ENCODE assay signal across 19 cellular contexts in the genomic region with DNA sequence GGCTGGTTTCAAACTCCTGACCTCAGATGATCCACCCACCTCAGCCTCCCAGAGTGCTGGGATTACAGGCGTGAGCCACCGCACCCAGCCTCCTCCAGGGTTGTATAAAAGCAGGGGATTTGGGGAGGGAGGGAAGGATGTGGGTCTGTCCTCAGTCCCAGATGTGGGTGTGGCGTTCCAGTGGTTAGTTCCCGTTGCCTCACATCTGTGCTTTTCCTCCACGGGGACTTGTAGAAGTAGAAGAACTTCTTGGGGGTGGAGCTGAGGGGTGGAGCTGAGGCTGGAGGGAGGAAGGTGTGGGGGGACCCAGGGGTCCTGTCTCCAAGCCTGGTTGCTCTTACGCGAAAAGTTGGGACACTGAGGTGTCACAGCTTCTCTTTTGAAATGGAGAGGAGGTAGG. TPM values are rescaled to one million over a fixed set of nuclear protein-coding genes. Genes with fewer than 3 reads are reported as not detected.
DNase-seq lines count a peak whose midpoint lies in the region; ATAC-seq, FAIRE-seq and TF ChIP-seq lines count a peak whose summit lies in the region.
"Had no signal": no experiment of that assay in that cellular context is flagged by ENCODE, and none has a peak within 500 bp of the region (broad histone marks: within the 10 kb centered on the region; RNA-seq: fewer than 3 reads in every experiment).

No MANE protein-coding gene starts in this region.

- H3K36me3 Mint-ChIP-seq in activated naive CD4-positive, alpha-beta T cell treated with anti-CD3 and anti-CD28 coated beads, Interleukin-2, amount 50 U/mL, for 72 hours: peaks cover 2 to 5% of the 10 kb centered on the region in 2 donors
- H3K36me3 Mint-ChIP-seq: natural killer cell treated with Interleukin-12 subunit alpha and Interleukin-12 subunit beta and Interleukin-15 and Interleukin-18, amount 100 ng/mL, for 72 hours had no signal

- intact Hi-C loops in A673 (cut with micrococcal nuclease; ENCODE audit: unreplicated experiment) (no loop called here), OCI-LY7 (cut with micrococcal nuclease; ENCODE audit: unreplicated experiment) (no loop called here), GM12878 (cut with micrococcal nuclease; ENCODE audit: unreplicated experiment) (loop anchor here (10.0 kb wide), 1 partner anchor 292 kb away; no protein-coding TSS in a partner anchor)

- FAIRE-seq in GM12892 (lab: Jason Lieb, UNC) (peak; percentile 17), GM12878 (lab: Jason Lieb, UNC) (no peak)

- H3K79me2 ChIP-seq in OCI-LY7 (ENCODE audit: insufficient read depth, low read depth, low read length) (peaks cover 7% of the 10 kb centered on the region; the same call in 1 of the 2 replicates), GM12878 (ENCODE audit: control insufficient read depth, insufficient read depth, low read length) (peaks cover 8% of the 10 kb centered on the region)

- H2AFZ ChIP-seq in OCI-LY7 (ENCODE audit: low read length) (peak overlapping the region; percentile 77), GM12878 (ENCODE audit: control insufficient read depth, low read depth, low read length) (peak overlapping the region; percentile 33)

- DNase-seq in A673 (ENCODE audit: low spot score) (peak; percentile 58), GM12892 (ENCODE audit: insufficient read length) (no peak), OCI-LY7 (ENCODE audit: low spot score) (peak; percentile 53), GM12878 (ENCODE audit: low read depth, low spot score) (no peak), AG08395 (ENCODE audit: low spot score) (no peak), HT-29 (ENCODE audit: low spot score) (no peak)
- DNase-seq in stimulated activated naive CD8-positive, alpha-beta T cell treated with anti-CD3 and anti-CD28 coated beads, Interleukin-15, Interleukin-2, amounts not matched to agents 100 U/mL and 50 U/mL, for 24 hours: no peak
- no peak for DNase-seq in activated naive CD4-positive, alpha-beta T cell treated with anti-CD3 and anti-CD28 coated beads, Interleukin-2, amount 50 U/mL, for 72 hours (ENCODE audit: low spot score in 2 of 2)
- DNase-seq: activated CD4-positive, alpha-beta T cell treated with anti-CD3 and anti-CD28 coated beads, Interleukin-2, amount 50 U/mL, for 1 hour; foreskin fibroblast; NCI-H1417; NCI-H2227 treated with DMSO at 0.1 percent for 48 hours; stimulated activated CD4-positive, alpha-beta T cell treated with anti-CD3 and anti-CD28 coated beads, Interleukin-1b, Interleukin-23, amount 100 ng/mL, for 48 hours had no signal

- H3K9ac ChIP-seq in GM12878 (ENCODE audit: control insufficient read depth, insufficient read depth, low read length): no peak overlapping the region

- no peak overlapping the region for H3K27ac Mint-ChIP-seq in activated naive CD4-positive, alpha-beta T cell treated with anti-CD3 and anti-CD28 coated beads, Interleukin-2, amount 50 U/mL, for 72 hours

- ATAC-seq in GM12878: no peak
- no peak for ATAC-seq in stimulated activated naive CD8-positive, alpha-beta T cell treated with anti-CD3 and anti-CD28 coated beads, Interleukin-15, Interleukin-2, amounts not matched to agents 100 U/mL and 50 U/mL, for 24 hours
- no peak for ATAC-seq in activated naive CD4-positive, alpha-beta T cell treated with anti-CD3 and anti-CD28 coated beads, Interleukin-2, amount 50 U/mL, for 72 hours
- ATAC-seq: left lung; natural killer cell treated with Interleukin-12 subunit alpha and Interleukin-12 subunit beta and Interleukin-15 and Interleukin-18, amount 100 ng/mL, for 72 hours had no signal

- POLR2A ChIA-PET in A673 (lab: Charles Lee; ENCODE audit: low non-redundant PET): no interaction called here
- POLR2A ChIA-PET in OCI-LY7 (lab: Charles Lee): no interaction called here
- POLR2A ChIA-PET in GM12878 (lab: Charles Lee): no interaction called here

- RAD21 ChIA-PET in GM12878 (lab: Charles Lee; ENCODE audit: unreplicated experiment): interaction anchor here (0.7 to 1.1 kb wide), 2 partner anchors 123 to 124 kb away, joined by 3 to 6 read pairs; no protein-coding TSS in a partner anchor

- H3K27me3 ChIP-seq in A673 (replicated peaks; ENCODE audit: insufficient read depth, low read depth, low read length, poor library complexity): no peaks in the 10 kb centered on the region
- H3K27me3 ChIP-seq in GM12878 (replicated peaks in 1 of 2; ENCODE audit: control insufficient read depth in 2 of 2, insufficient read depth in 2 of 2, low read length in 1 of 2): peaks cover 0 to 2% of the 10 kb centered on the region in 2 experiments; a peak in 3 of 4 replicates

- no peaks in the 10 kb centered on the region for H3K36me3 ChIP-seq in A673 (ENCODE audit: insufficient read depth, low read length, poor library complexity, severe bottlenecking)
- H3K36me3 ChIP-seq in OCI-LY7 (ENCODE audit: insufficient read depth, low read length): no peaks in the 10 kb centered on the region
- H3K36me3 ChIP-seq in GM12878 (ENCODE audit: control insufficient read depth in 2 of 2, insufficient read depth in 2 of 2, low read length in 1 of 2): no peaks in the 10 kb centered on the region
- H3K36me3 ChIP-seq: tibial artery had no signal

- H3K27ac ChIP-seq in A673 (ENCODE audit: low read depth, low read length, poor library complexity, severe bottlenecking) (peak overlapping the region; percentile 7), OCI-LY7 (ENCODE audit: low read depth, low read length, poor library complexity, severe bottlenecking) (no peak overlapping the region), GM12878 (ENCODE audit: control insufficient read depth, insufficient read depth) (no peak overlapping the region)
- H3K27ac ChIP-seq: tibial artery had no signal

- CTCF ChIA-PET in A673 (lab: Charles Lee) (interaction anchor here (0.5 to 1.2 kb wide), 2 partner anchors 24 to 322 kb away, joined by 3 read pairs; no protein-coding TSS in a partner anchor), OCI-LY7 (lab: Charles Lee; ENCODE audit: unreplicated experiment) (no interaction called here), GM12878 (lab: Yijun Ruan, JAX) (interaction anchor here (1.5 to 3.6 kb wide), 5 partner anchors 24 to 125 kb away, joined by 5 to 20 read pairs (median 5); no protein-coding TSS in a partner anchor)

- TF ChIP-seq CTCF in A673 (conservative IDR thresholded peaks at IDR 0.05; ENCODE audit: low read depth, low read length) (no peak), OCI-LY7 (conservative IDR thresholded peaks at IDR 0.05; ENCODE audit: low read length) (no peak), GM12878 (IDR thresholded peaks at IDR 0.05 in 2 of 3, conservative IDR thresholded peaks at IDR 0.05 in 1 of 3; ENCODE audit: control insufficient read depth in 2 of 3, extremely low read depth in 1 of 3, insufficient read depth in 1 of 3, low read depth in 3 of 3, low read length in 3 of 3) (no peak)

- H3K9me3 ChIP-seq in A673 (ENCODE audit: low read depth, low read length, poor library complexity, severe bottlenecking) (no peaks in the 10 kb centered on the region), OCI-LY7 (ENCODE audit: low read length) (no peaks in the 10 kb centered on the region), GM12878 (replicated peaks; ENCODE audit: control insufficient read depth, insufficient read depth, low read length) (no peaks in the 10 kb centered on the region; the same call in 2 of the 3 replicates)
- H3K9me3 ChIP-seq: tibial artery had no signal

- SMC1A ChIA-PET in GM12878 (lab: Charles Lee; ENCODE audit: uncharacterized antibody, unreplicated experiment): interaction anchor here (2.7 to 2.9 kb wide), 2 partner anchors 108 to 124 kb away, joined by 11 to 12 read pairs; no protein-coding TSS in a partner anchor

- TF ChIP-seq EP300 in GM12878 (IDR thresholded peaks at IDR 0.05; ENCODE audit: borderline replicate concordance in 1 of 2, control insufficient read depth in 1 of 2, low read depth in 2 of 2, low read length in 2 of 2): no peak

- H3K4me1 ChIP-seq in A673 (ENCODE audit: insufficient read depth, low read length, poor library complexity, severe bottlenecking) (peaks cover 18% of the 10 kb centered on the region), OCI-LY7 (ENCODE audit: insufficient read depth, low read length, poor library complexity, severe bottlenecking) (peaks cover 41% of the 10 kb centered on the region), GM12878 (ENCODE audit: control insufficient read depth, insufficient read depth, low read length) (peaks cover 35% of the 10 kb centered on the region)

- in situ Hi-C loops in GM12878 (cut with MboI): no loop called here

- BruUV-seq in A673 (replicated peaks; lab: Mats Ljungman, UMichigan) (no TSS peak), OCI-LY7 (replicated peaks; lab: Mats Ljungman, UMichigan) (no TSS peak), GM12878 (replicated peaks; lab: Mats Ljungman, UMichigan) (no TSS peak)

- H3K4me3 ChIP-seq in A673 (ENCODE audit: low read depth, low read length, poor library complexity, severe bottlenecking) (peak overlapping the region; percentile 33), OCI-LY7 (ENCODE audit: low read depth, low read length, poor library complexity, severe bottlenecking) (peak overlapping the region; percentile 52), GM12878 (peak overlapping the region; percentile 24; the same call in 1 of the 2 replicates)
- H3K4me3 ChIP-seq: tibial artery had no signal

- no peaks in the 10 kb centered on the region for H4K20me1 ChIP-seq in OCI-LY7 (ENCODE audit: insufficient read depth, low read length)
- no peaks in the 10 kb centered on the region for H4K20me1 ChIP-seq in GM12878 (ENCODE audit: control insufficient read depth, insufficient read depth)

- TF ChIP-seq POLR2A in GM12892 (IDR thresholded peaks at IDR 0.05; ENCODE audit: low read depth, low read length) (no peak), GM12878 (IDR thresholded peaks at IDR 0.05; ENCODE audit: low read depth, low read length) (no peak)

- no peaks in the 10 kb centered on the region for H3K9me3 Mint-ChIP-seq in activated naive CD4-positive, alpha-beta T cell treated with anti-CD3 and anti-CD28 coated beads, Interleukin-2, amount 50 U/mL, for 72 hours
- H3K9me3 Mint-ChIP-seq: natural killer cell treated with Interleukin-12 subunit alpha and Interleukin-12 subunit beta and Interleukin-15 and Interleukin-18, amount 100 ng/mL, for 72 hours had no signal

- 0% methylated on average over 7 of the region's 7 CpGs for WGBS in GM12878 (ENCODE audit: insufficient coverage, insufficient replicate concordance, low lambda C conversion rate, missing lambda C conversion rate)

- H3K9me2 ChIP-seq in OCI-LY7 (ENCODE audit: insufficient read depth, low read length): no peaks in the 10 kb centered on the region

- peak overlapping the region; percentile 77 for H3K4me2 ChIP-seq in OCI-LY7 (ENCODE audit: low read length)
- peak overlapping the region; percentile 76 for H3K4me2 ChIP-seq in GM12878 (ENCODE audit: control insufficient read depth, insufficient read depth)

- TF ChIP-seq RAD21 in GM12878 (IDR thresholded peaks at IDR 0.05; ENCODE audit: insufficient read depth, low read depth, low read length): no peak

RNA-seq across cellular contexts. Expression of gene MCEMP1, which starts 0.5 kb away (rescaled TPM):
- total RNA-seq in A673 (2021) (4.0 and 4.1 TPM in 2 replicates), OCI-LY7 (2022) (not detected in 2 replicates), GM12878 (2014; rRNA removed) (0.16 and 0.23 TPM in 2 replicates), GM12878 (2014; rRNA removed; fragmentation: Illumina TruSeq; extraction: Trizol) (0.13 TPM in 1 of 2 replicates, not detected in the other), GM12878 (2021) (0.26 and 0.48 TPM in 2 replicates)
- polyA plus RNA-seq in GM12892 (2012; ENCODE audit: missing spikeins): not detected
- total RNA-seq in OCI-LY7 (2014; rRNA removed; shearing (Covaris generic)): 0.22 and 0.28 TPM in 2 replicates
- not detected in 2 replicates for total RNA-seq in GM12878 (2013; cell fraction: nucleolus; rRNA removed)
- polyA plus RNA-seq in GM12878 (2011; ENCODE audit: low read depth): not detected
- polyA plus RNA-seq in GM12878 (2011; rRNA removed) (0.08 TPM in 1 of 2 replicates, not detected in the other), GM12878 (2014; fragmentation: Illumina TruSeq; extraction: Trizol) (0.37 TPM in 1 of 2 replicates, not detected in the other), GM12878 (2014; fragmentation: Nextera tagmentation; extraction: Ambion mirVana) (under 1 TPM; 0.26 to 0.55 TPM), GM12878 (2014; rRNA removed) (0.26 and 0.33 TPM in 2 replicates), GM12878 (2016; fragmentation: Nextera tagmentation; extraction: Ambion mirVana) (under 1 TPM in 1 of 2 experiments, not detected in 1; 0.09 TPM)
- polyA plus RNA-seq in GM12878 (2011; cell fraction: cytosol; rRNA removed): 0.08 and 0.25 TPM in 2 replicates
- polyA plus RNA-seq in GM12878 (2011; cell fraction: nucleus; rRNA removed): 0.10 and 0.23 TPM in 2 replicates
- not detected in 2 replicates for polyA plus RNA-seq in GM12878 (2012)
- polyA minus RNA-seq in GM12878 (2011; rRNA and poly(A)+ RNA removed): 0.72 TPM in 1 of 2 replicates, not detected in the other
- not detected in 2 replicates for polyA minus RNA-seq in GM12878 (2011; cell fraction: cytosol; rRNA and poly(A)+ RNA removed)
- polyA minus RNA-seq in GM12878 (2011; cell fraction: nucleus; rRNA and poly(A)+ RNA removed): not detected in 2 replicates
- total RNA-seq in HT-29 (2014; rRNA removed; shearing (Covaris generic)): not detected in 2 replicates
- not detected for total RNA-seq in activated naive CD4-positive, alpha-beta T cell treated with anti-CD3 and anti-CD28 coated beads, Interleukin-2, amount 50 U/mL, for 72 hours
- total RNA-seq: cerebellum; natural killer cell treated with Interleukin-12 subunit alpha and Interleukin-12 subunit beta and Interleukin-15 and Interleukin-18, amount 100 ng/mL, for 72 hours; T-helper 1 cell treated with Interleukin-12 subunit alpha and Interleukin-12 subunit beta and Interleukin-4 antibody, amounts not matched to agents 30 ng/mL and 1 ng/mL, for 36 hours had no signal
- polyA plus RNA-seq: AG04450 had no signal

RNA-seq across cellular contexts. Expression of gene TRAPPC5, which starts 4.3 kb away (rescaled TPM):
- total RNA-seq in A673 (2021) (105 and 107 TPM in 2 replicates), OCI-LY7 (2022) (115 and 150 TPM in 2 replicates), GM12878 (2014; rRNA removed) (139 and 157 TPM in 2 replicates), GM12878 (2014; rRNA removed; fragmentation: Illumina TruSeq; extraction: Trizol) (35.6 and 49.6 TPM in 2 replicates), GM12878 (2021) (168 and 181 TPM in 2 replicates)
- 46.2 TPM for polyA plus RNA-seq in GM12892 (2012; ENCODE audit: missing spikeins)
- total RNA-seq in OCI-LY7 (2014; rRNA removed; shearing (Covaris generic)): 78.4 and 91.5 TPM in 2 replicates
- total RNA-seq in GM12878 (2013; cell fraction: nucleolus; rRNA removed): 23.6 and 30.6 TPM in 2 replicates
- 30.0 TPM for polyA plus RNA-seq in GM12878 (2011; ENCODE audit: low read depth)
- polyA plus RNA-seq in GM12878 (2011; rRNA removed) (20.7 and 58.1 TPM in 2 replicates), GM12878 (2014; fragmentation: Illumina TruSeq; extraction: Trizol) (0.78 and 7.1 TPM in 2 replicates), GM12878 (2014; fragmentation: Nextera tagmentation; extraction: Ambion mirVana) (10 to 100 TPM in 1 of 2 experiments, 1 to 10 TPM in 1; 4.2 to 22.5 TPM), GM12878 (2014; rRNA removed) (120 and 182 TPM in 2 replicates), GM12878 (2016; fragmentation: Nextera tagmentation; extraction: Ambion mirVana) (100 to 1,000 TPM; 197 to 210 TPM)
- 26.7 and 76.7 TPM in 2 replicates for polyA plus RNA-seq in GM12878 (2011; cell fraction: cytosol; rRNA removed)
- 40.0 and 59.6 TPM in 2 replicates for polyA plus RNA-seq in GM12878 (2011; cell fraction: nucleus; rRNA removed)
- 129 and 198 TPM in 2 replicates for polyA plus RNA-seq in GM12878 (2012)
- polyA minus RNA-seq in GM12878 (2011; rRNA and poly(A)+ RNA removed): 60.6 and 61.7 TPM in 2 replicates
- 34.7 and 43.8 TPM in 2 replicates for polyA minus RNA-seq in GM12878 (2011; cell fraction: cytosol; rRNA and poly(A)+ RNA removed)
- polyA minus RNA-seq in GM12878 (2011; cell fraction: nucleus; rRNA and poly(A)+ RNA removed): 5.2 and 20.9 TPM in 2 replicates
- 112 and 113 TPM in 2 replicates for total RNA-seq in HT-29 (2014; rRNA removed; shearing (Covaris generic))
- total RNA-seq in activated naive CD4-positive, alpha-beta T cell treated with anti-CD3 and anti-CD28 coated beads, Interleukin-2, amount 50 U/mL, for 72 hours: 10 to 100 TPM; 58.9 to 84.4 TPM

RNA-seq across cellular contexts. Expression of gene RETN, which starts 7.5 kb away (rescaled TPM):
- total RNA-seq in A673 (2021) (not detected in 2 replicates), OCI-LY7 (2022) (not detected in 2 replicates), GM12878 (2014; rRNA removed) (not detected in 2 replicates), GM12878 (2014; rRNA removed; fragmentation: Illumina TruSeq; extraction: Trizol) (not detected in 2 replicates), GM12878 (2021) (not detected in 2 replicates)
- polyA plus RNA-seq in GM12892 (2012; ENCODE audit: missing spikeins): not detected
- total RNA-seq in OCI-LY7 (2014; rRNA removed; shearing (Covaris generic)): not detected in 2 replicates
- not detected in 2 replicates for total RNA-seq in GM12878 (2013; cell fraction: nucleolus; rRNA removed)
- polyA plus RNA-seq in GM12878 (2011; ENCODE audit: low read depth): not detected
- polyA plus RNA-seq in GM12878 (2011; rRNA removed) (not detected in 2 replicates), GM12878 (2014; fragmentation: Illumina TruSeq; extraction: Trizol) (0.26 TPM in 1 of 2 replicates, not detected in the other), GM12878 (2014; fragmentation: Nextera tagmentation; extraction: Ambion mirVana) (not detected), GM12878 (2014; rRNA removed) (not detected in 2 replicates), GM12878 (2016; fragmentation: Nextera tagmentation; extraction: Ambion mirVana) (not detected)
- not detected in 2 replicates for polyA plus RNA-seq in GM12878 (2011; cell fraction: cytosol; rRNA removed)
- polyA plus RNA-seq in GM12878 (2011; cell fraction: nucleus; rRNA removed): not detected in 2 replicates
- not detected in 2 replicates for polyA plus RNA-seq in GM12878 (2012)
- not detected in 2 replicates for polyA minus RNA-seq in GM12878 (2011; rRNA and poly(A)+ RNA removed)
- not detected in 2 replicates for polyA minus RNA-seq in GM12878 (2011; cell fraction: cytosol; rRNA and poly(A)+ RNA removed)
- not detected in 2 replicates for polyA minus RNA-seq in GM12878 (2011; cell fraction: nucleus; rRNA and poly(A)+ RNA removed)
- not detected in 2 replicates for total RNA-seq in HT-29 (2014; rRNA removed; shearing (Covaris generic))
- not detected for total RNA-seq in activated naive CD4-positive, alpha-beta T cell treated with anti-CD3 and anti-CD28 coated beads, Interleukin-2, amount 50 U/mL, for 72 hours
- total RNA-seq: natural killer cell treated with Interleukin-12 subunit alpha and Interleukin-12 subunit beta and Interleukin-15 and Interleukin-18, amount 100 ng/mL, for 72 hours; T-helper 1 cell treated with Interleukin-12 subunit alpha and Interleukin-12 subunit beta and Interleukin-4 antibody, amounts not matched to agents 30 ng/mL and 1 ng/mL, for 36 hours had no signal
- polyA plus RNA-seq: AG04450 had no signal

RNA-seq across cellular contexts. Expression of gene FCER2, which starts 25.6 kb away (rescaled TPM):
- total RNA-seq in A673 (2021): not detected in 2 replicates
- polyA plus RNA-seq in GM12892 (2012; ENCODE audit: missing spikeins): 274 TPM
- total RNA-seq in OCI-LY7 (2014; rRNA removed; shearing (Covaris generic)): 3.3 and 3.7 TPM in 2 replicates
- total RNA-seq in OCI-LY7 (2022): 3.9 and 4.6 TPM in 2 replicates
- 564 and 607 TPM in 2 replicates for total RNA-seq in GM12878 (2013; cell fraction: nucleolus; rRNA removed)
- total RNA-seq in GM12878 (2014; rRNA removed): 351 and 365 TPM in 2 replicates
- total RNA-seq in GM12878 (2014; rRNA removed; fragmentation: Illumina TruSeq; extraction: Trizol): 218 and 223 TPM in 2 replicates
- 359 and 362 TPM in 2 replicates for total RNA-seq in GM12878 (2021)
- polyA plus RNA-seq in GM12878 (2011; ENCODE audit: low read depth): 318 TPM
- polyA plus RNA-seq in GM12878 (2011; rRNA removed): 170 and 363 TPM in 2 replicates
- polyA plus RNA-seq in GM12878 (2011; cell fraction: cytosol; rRNA removed): 431 and 568 TPM in 2 replicates
- 453 and 458 TPM in 2 replicates for polyA plus RNA-seq in GM12878 (2011; cell fraction: nucleus; rRNA removed)
- 547 and 639 TPM in 2 replicates for polyA plus RNA-seq in GM12878 (2012)
- polyA plus RNA-seq in GM12878 (2014; fragmentation: Illumina TruSeq; extraction: Trizol): 155 and 247 TPM in 2 replicates
- 10 to 100 TPM; 44.0 to 53.3 TPM for polyA plus RNA-seq in GM12878 (2014; fragmentation: Nextera tagmentation; extraction: Ambion mirVana)
- polyA plus RNA-seq in GM12878 (2014; rRNA removed): 424 and 451 TPM in 2 replicates
- 100 to 1,000 TPM; 214 to 235 TPM for polyA plus RNA-seq in GM12878 (2016; fragmentation: Nextera tagmentation; extraction: Ambion mirVana)
- polyA minus RNA-seq in GM12878 (2011; rRNA and poly(A)+ RNA removed): 176 and 326 TPM in 2 replicates
- polyA minus RNA-seq in GM12878 (2011; cell fraction: cytosol; rRNA and poly(A)+ RNA removed): 118 and 125 TPM in 2 replicates
- polyA minus RNA-seq in GM12878 (2011; cell fraction: nucleus; rRNA and poly(A)+ RNA removed): 98.0 and 111 TPM in 2 replicates
- not detected in 2 replicates for total RNA-seq in HT-29 (2014; rRNA removed; shearing (Covaris generic))
- total RNA-seq in activated naive CD4-positive, alpha-beta T cell treated with anti-CD3 and anti-CD28 coated beads, Interleukin-2, amount 50 U/mL, for 72 hours: under 1 TPM; 0.56 to 0.57 TPM
- total RNA-seq: T-helper 1 cell treated with Interleukin-12 subunit alpha and Interleukin-12 subunit beta and Interleukin-4 antibody, amounts not matched to agents 30 ng/mL and 1 ng/mL, for 36 hours had no signal
- polyA plus RNA-seq: AG04450 had no signal

RNA-seq across cellular contexts. Expression of gene STXBP2, which starts 39.5 kb away (rescaled TPM):
- total RNA-seq in A673 (2021) (49.8 and 60.0 TPM in 2 replicates), OCI-LY7 (2022) (121 and 138 TPM in 2 replicates), GM12878 (2014; rRNA removed) (38.9 and 48.5 TPM in 2 replicates), GM12878 (2014; rRNA removed; fragmentation: Illumina TruSeq; extraction: Trizol) (27.2 and 27.4 TPM in 2 replicates), GM12878 (2021) (106 and 111 TPM in 2 replicates)
- polyA plus RNA-seq in GM12892 (2012; ENCODE audit: missing spikeins): 60.6 TPM
- 27.7 and 43.0 TPM in 2 replicates for total RNA-seq in OCI-LY7 (2014; rRNA removed; shearing (Covaris generic))
- total RNA-seq in GM12878 (2013; cell fraction: nucleolus; rRNA removed): 72.6 and 93.2 TPM in 2 replicates
- 75.4 TPM for polyA plus RNA-seq in GM12878 (2011; ENCODE audit: low read depth)
- polyA plus RNA-seq in GM12878 (2011; rRNA removed) (52.5 and 74.3 TPM in 2 replicates), GM12878 (2014; fragmentation: Illumina TruSeq; extraction: Trizol) (23.3 and 43.9 TPM in 2 replicates), GM12878 (2014; fragmentation: Nextera tagmentation; extraction: Ambion mirVana) (10 to 100 TPM in 1 of 2 experiments, 1 to 10 TPM in 1; 2.6 to 11.9 TPM), GM12878 (2014; rRNA removed) (103 and 119 TPM in 2 replicates), GM12878 (2016; fragmentation: Nextera tagmentation; extraction: Ambion mirVana) (10 to 100 TPM; 95.3 to 96.5 TPM)
- polyA plus RNA-seq in GM12878 (2011; cell fraction: cytosol; rRNA removed): 67.0 and 97.4 TPM in 2 replicates
- 391 and 432 TPM in 2 replicates for polyA plus RNA-seq in GM12878 (2011; cell fraction: nucleus; rRNA removed)
- polyA plus RNA-seq in GM12878 (2012): 121 and 140 TPM in 2 replicates
- polyA minus RNA-seq in GM12878 (2011; rRNA and poly(A)+ RNA removed): 265 and 650 TPM in 2 replicates
- polyA minus RNA-seq in GM12878 (2011; cell fraction: cytosol; rRNA and poly(A)+ RNA removed): 52.2 and 53.7 TPM in 2 replicates
- 109 and 189 TPM in 2 replicates for polyA minus RNA-seq in GM12878 (2011; cell fraction: nucleus; rRNA and poly(A)+ RNA removed)
- total RNA-seq in HT-29 (2014; rRNA removed; shearing (Covaris generic)): 66.4 and 73.3 TPM in 2 replicates
- 100 to 1,000 TPM; 103 to 111 TPM for total RNA-seq in activated naive CD4-positive, alpha-beta T cell treated with anti-CD3 and anti-CD28 coated beads, Interleukin-2, amount 50 U/mL, for 72 hours

Comparison
In these comparisons a context has a peak if more than half of its experiments do, and no peak if none do; other contexts are left out.
1. DNase-seq: peak in A673 (single experiment) and OCI-LY7 (single experiment); none in GM12892 (single experiment), GM12878 (single experiment), AG08395 (single experiment), HT-29 (single experiment), stimulated activated naive CD8-positive, alpha-beta T cell treated with anti-CD3 and anti-CD28 coated beads, Interleukin-15, Interleukin-2, amounts not matched to agents 100 U/mL and 50 U/mL, for 24 hours (single experiment) and activated naive CD4-positive, alpha-beta T cell treated with anti-CD3 and anti-CD28 coated beads, Interleukin-2, amount 50 U/mL, for 72 hours (0 of 2).
2. Peak in every context shown above with its lines, with median percentiles within 50 percentile points of each other: H3K4me3 ChIP-seq.